In genomic region chr1:48207536-48208075, GRCh38 we compare ENCODE assay signal across 18 cellular contexts. TPM values are rescaled to one million over a fixed set of nuclear protein-coding genes. Genes with fewer than 3 reads are reported as not detected.
A peak's percentile ranks its signal among the peaks of the same experiment; 100 is the strongest.
DNase-seq lines count a peak whose midpoint lies in the region; ATAC-seq and TF ChIP-seq lines count a peak whose summit lies in the region.
"Had no signal": no experiment of that assay in that cellular context is flagged by ENCODE, and none has a peak within 500 bp of the region (broad histone marks: within the 10 kb centered on the region; RNA-seq: fewer than 3 reads in every experiment).

No MANE protein-coding gene starts in this region.

- no peak for TF ChIP-seq CTCF in esophagus muscularis mucosa (IDR thresholded peaks at IDR 0.05)

- no peaks in the 10 kb centered on the region for H3K9me3 ChIP-seq in esophagus muscularis mucosa
- H3K9me3 ChIP-seq in aorta (ENCODE audit: control insufficient read depth, low read length): no peaks in the 10 kb centered on the region
- H3K9me3 ChIP-seq: HAP-1 had no signal

- no peaks in the 10 kb centered on the region for H3K36me3 Mint-ChIP-seq in activated CD4-positive, alpha-beta T cell treated with anti-CD3 and anti-CD28 coated beads, Interleukin-2, amount 10 ng/mL, durations not matched to agents 7 days and 5 days (ENCODE audit: low read depth)

- H3K4me1 ChIP-seq in esophagus muscularis mucosa (peaks cover 0 to 24% (median 15%) of the 10 kb centered on the region in 4 donors), aorta (ENCODE audit: control insufficient read depth in 1 of 2, insufficient read depth in 2 of 2, low read length in 2 of 2) (no peaks in the 10 kb centered on the region)
- H3K4me1 ChIP-seq: HAP-1 had no signal

- no peaks in the 10 kb centered on the region for H3K9me3 Mint-ChIP-seq in stimulated activated naive CD8-positive, alpha-beta T cell treated with anti-CD3 and anti-CD28 coated beads, Interleukin-15, amount 100 ng/mL, for 72 hours
- H3K9me3 Mint-ChIP-seq in activated CD4-positive, alpha-beta T cell treated with anti-CD3 and anti-CD28 coated beads, Interleukin-2, amount 10 ng/mL, durations not matched to agents 7 days and 5 days: no peaks in the 10 kb centered on the region
- H3K9me3 Mint-ChIP-seq: CD4-positive, alpha-beta T cell had no signal

- no peak for TF ChIP-seq EP300 in esophagus muscularis mucosa (IDR thresholded peaks at IDR 0.05)

- POLR2A ChIA-PET in activated CD4-positive, alpha-beta T cell treated with anti-CD3 and anti-CD28 coated beads, Interleukin-2, amount 10 ng/mL, durations not matched to agents 7 days and 5 days (lab: Charles Lee): no interaction called here

- no peak overlapping the region for H3K27ac ChIP-seq in esophagus muscularis mucosa (replicated peaks in 1 of 4)
- H3K27ac ChIP-seq in skin epidermis: peak overlapping the region in 11 of 21 experiments; percentile 1 to 84 (median 55)
- no peak overlapping the region for H3K27ac ChIP-seq in aorta (ENCODE audit: low read depth in 1 of 2, low read length in 2 of 2)

- H3K27me3 Mint-ChIP-seq in stimulated activated naive CD8-positive, alpha-beta T cell treated with anti-CD3 and anti-CD28 coated beads, Interleukin-15, amount 100 ng/mL, for 72 hours: no peaks in the 10 kb centered on the region
- peaks cover 2% of the 10 kb centered on the region for H3K27me3 Mint-ChIP-seq in activated CD4-positive, alpha-beta T cell treated with anti-CD3 and anti-CD28 coated beads, Interleukin-2, amount 10 ng/mL, durations not matched to agents 7 days and 5 days
- H3K27me3 Mint-ChIP-seq: CD4-positive, alpha-beta T cell had no signal

- 61% methylated on average over 3 of the region's 3 CpGs for WGBS in esophagus muscularis mucosa
- 91 to 92% methylated on average over 3 of the region's 3 CpGs for WGBS in aorta, 2 donors

- no peak for TF ChIP-seq POLR2A in esophagus muscularis mucosa (IDR thresholded peaks at IDR 0.05; ENCODE audit: low read depth)

- H3K4me3 ChIP-seq in esophagus muscularis mucosa: no peak overlapping the region
- no peak overlapping the region for H3K4me3 ChIP-seq in skin epidermis
- H3K4me3 ChIP-seq in aorta (ENCODE audit: low read length in 2 of 2): no peak overlapping the region
- H3K4me3 ChIP-seq: GM12878, HAP-1 had no signal

- H3K4me3 Mint-ChIP-seq in stimulated activated naive CD8-positive, alpha-beta T cell treated with anti-CD3 and anti-CD28 coated beads, Interleukin-15, amount 100 ng/mL, for 72 hours: no peak overlapping the region
- H3K4me3 Mint-ChIP-seq in activated CD4-positive, alpha-beta T cell treated with anti-CD3 and anti-CD28 coated beads, Interleukin-2, amount 10 ng/mL, durations not matched to agents 7 days and 5 days: no peak overlapping the region
- H3K4me3 Mint-ChIP-seq: B cell; CD4-positive, alpha-beta T cell had no signal

- H3K27ac Mint-ChIP-seq in stimulated activated naive CD8-positive, alpha-beta T cell treated with anti-CD3 and anti-CD28 coated beads, Interleukin-15, amount 100 ng/mL, for 72 hours: no peak overlapping the region
- no peak overlapping the region for H3K27ac Mint-ChIP-seq in activated CD4-positive, alpha-beta T cell treated with anti-CD3 and anti-CD28 coated beads, Interleukin-2, amount 10 ng/mL, durations not matched to agents 7 days and 5 days
- H3K27ac Mint-ChIP-seq: B cell; CD4-positive, alpha-beta T cell had no signal

- peak; percentile 9 for ATAC-seq in stimulated activated naive CD8-positive, alpha-beta T cell treated with anti-CD3 and anti-CD28 coated beads, Interleukin-15, Interleukin-2, amounts not matched to agents 100 U/mL and 50 U/mL, for 24 hours
- ATAC-seq in stimulated activated naive CD8-positive, alpha-beta T cell treated with anti-CD3 and anti-CD28 coated beads, Interleukin-15, amount 100 ng/mL, for 72 hours: no peak
- ATAC-seq in aorta (ENCODE audit: low FRiP score): peak; percentile 50
- no peak for ATAC-seq in GM18873 (IDR thresholded peaks at IDR 0.05; ENCODE audit: low FRiP score, unreplicated experiment)
- ATAC-seq: GM12878 had no signal

- DNase-seq in stimulated activated naive CD8-positive, alpha-beta T cell treated with anti-CD3 and anti-CD28 coated beads, Interleukin-15, Interleukin-2, amounts not matched to agents 100 U/mL and 50 U/mL, for 24 hours: no peak
- no peak for DNase-seq in stimulated activated naive CD8-positive, alpha-beta T cell treated with anti-CD3 and anti-CD28 coated beads, Interleukin-15, amount 100 ng/mL, for 72 hours
- peak; percentile 89 for DNase-seq in esophagus muscularis mucosa (ENCODE audit: extremely low spot score)
- no peak for DNase-seq in aorta
- no peak for DNase-seq in putamen (ENCODE audit: low spot score)
- DNase-seq in activated CD4-positive, alpha-beta T cell treated with anti-CD3 and anti-CD28 coated beads, Interleukin-2, amount 10 ng/mL, durations not matched to agents 7 days and 5 days: no peak
- DNase-seq: C1 segment of cervical spinal cord; Calu3; CD4-positive, alpha-beta T cell; DMS 273 treated with DMSO at 0.1 percent for 48 hours; GOT3 had no signal

- CTCF ChIA-PET in activated CD4-positive, alpha-beta T cell treated with anti-CD3 and anti-CD28 coated beads, Interleukin-2, amount 10 ng/mL, durations not matched to agents 7 days and 5 days (lab: Charles Lee): no interaction called here

- no peaks in the 10 kb centered on the region for H3K27me3 ChIP-seq in esophagus muscularis mucosa
- no peaks in the 10 kb centered on the region for H3K27me3 ChIP-seq in aorta (ENCODE audit: control insufficient read depth in 1 of 2, insufficient read depth in 2 of 2, low read length in 1 of 2)

- H3K36me3 ChIP-seq in esophagus muscularis mucosa: no peaks in the 10 kb centered on the region
- no peaks in the 10 kb centered on the region for H3K36me3 ChIP-seq in aorta (ENCODE audit: control insufficient read depth in 1 of 2, insufficient read depth in 2 of 2, low read length in 1 of 2)
- H3K36me3 ChIP-seq: HAP-1 had no signal

- intact Hi-C loops in esophagus muscularis mucosa (cut with DNase I): loop anchor here (10.0 kb wide), 1 partner anchor 473 kb away; no protein-coding TSS in a partner anchor
- intact Hi-C loops in aorta (cut with DNase I): loop anchor here in 1 of 2 donors (10.0 kb wide), 1 partner anchor 473 kb away; no protein-coding TSS in a partner anchor

- peaks cover 6% of the 10 kb centered on the region for H3K4me1 Mint-ChIP-seq in stimulated activated naive CD8-positive, alpha-beta T cell treated with anti-CD3 and anti-CD28 coated beads, Interleukin-15, amount 100 ng/mL, for 72 hours
- H3K4me1 Mint-ChIP-seq in activated CD4-positive, alpha-beta T cell treated with anti-CD3 and anti-CD28 coated beads, Interleukin-2, amount 10 ng/mL, durations not matched to agents 7 days and 5 days: no peaks in the 10 kb centered on the region
- H3K4me1 Mint-ChIP-seq: B cell had no signal

RNA-seq across cellular contexts. Expression of gene SLC5A9, which starts 14.9 kb away (rescaled TPM):
- 1 to 10 TPM in 1 of 4 donors, under 1 TPM in 1, not detected in 2; 0.42 to 1.3 TPM for total RNA-seq in esophagus muscularis mucosa
- under 1 TPM; 0.51 to 0.84 TPM for total RNA-seq in aorta
- polyA plus RNA-seq in aorta: 1 to 10 TPM; 1.4 to 3.5 TPM
- total RNA-seq in activated CD4-positive, alpha-beta T cell treated with anti-CD3 and anti-CD28 coated beads, Interleukin-2, amount 10 ng/mL, durations not matched to agents 7 days and 5 days: not detected
- total RNA-seq: B cell; CD4-positive, alpha-beta T cell; G401; GM12878; HT1080 had no signal

Comparison
In these comparisons a context has a peak if more than half of its experiments do, and no peak if none do; other contexts are left out.
1. ATAC-seq: peak in stimulated activated naive CD8-positive, alpha-beta T cell treated with anti-CD3 and anti-CD28 coated beads, Interleukin-15, Interleukin-2, amounts not matched to agents 100 U/mL and 50 U/mL, for 24 hours (single experiment) and aorta (single experiment); none in stimulated activated naive CD8-positive, alpha-beta T cell treated with anti-CD3 and anti-CD28 coated beads, Interleukin-15, amount 100 ng/mL, for 72 hours (single experiment) and GM18873 (single experiment).
2. H3K27ac ChIP-seq: peak in skin epidermis (11 of 21); none in esophagus muscularis mucosa (0 of 4) and aorta (0 of 2).